9 cellular contexts compared by ENCODE assay signal in genomic region chr10:112792487-112793196, GRCh38.
DNase-seq lines count a peak whose midpoint lies in the region; ATAC-seq, FAIRE-seq and TF ChIP-seq lines count a peak whose summit lies in the region.
"Had no signal": no experiment of that assay in that cellular context is flagged by ENCODE, and none has a peak within 500 bp of the region (broad histone marks: within the 10 kb centered on the region; RNA-seq: fewer than 3 reads in every experiment).

No MANE protein-coding gene starts in this region.

- H3K36me3 Mint-ChIP-seq in chondrocyte (ENCODE audit: low read depth): peaks cover 11% of the 10 kb centered on the region

- TF ChIP-seq CTCF in chondrocyte (IDR thresholded peaks at IDR 0.05): no peak
- TF ChIP-seq CTCF in tibial nerve (IDR thresholded peaks at IDR 0.05): no peak
- no peak for TF ChIP-seq CTCF in D721Med (IDR thresholded peaks at IDR 0.05; ENCODE audit: insufficient read depth, missing control alignments)

- no peaks in the 10 kb centered on the region for H3K27me3 ChIP-seq in tibial nerve

- H3K9me3 ChIP-seq in tibial nerve: peaks cover 0 to 15% (median 0%) of the 10 kb centered on the region in 4 donors

- peaks cover 16% of the 10 kb centered on the region for H3K4me1 Mint-ChIP-seq in chondrocyte (ENCODE audit: low read depth)

- no peak for TF ChIP-seq POLR2A in tibial nerve (IDR thresholded peaks at IDR 0.05)

- peaks cover 14% of the 10 kb centered on the region for H3K9me3 Mint-ChIP-seq in chondrocyte (ENCODE audit: low read depth)

- no peak for FAIRE-seq in D721Med (lab: Jason Lieb, UNC)

- peak overlapping the region; percentile 17 for H3K4me3 Mint-ChIP-seq in chondrocyte (ENCODE audit: unreplicated experiment)

- peak in 1 of 2 donors; percentile 50 for TF ChIP-seq EP300 in tibial nerve (IDR thresholded peaks at IDR 0.05)

- H3K4me3 ChIP-seq in tibial nerve: no peak overlapping the region

- 64 to 67% methylated on average over 14 of the region's 14 CpGs for WGBS in tibial nerve, 2 donors

- H3K27ac Mint-ChIP-seq in chondrocyte (ENCODE audit: unreplicated experiment): peak overlapping the region; percentile 73

- peaks cover 0 to 9% (median 4%) of the 10 kb centered on the region in 4 donors for H3K4me1 ChIP-seq in tibial nerve

- H3K27me3 Mint-ChIP-seq in chondrocyte (ENCODE audit: low read depth): no peaks in the 10 kb centered on the region

- DNase-seq in NCI-H1436 (lab: John Stamatoyannopoulos, UW) (peak; percentile 89), chondrocyte (ENCODE audit: low spot score) (no peak), left lobe of liver (ENCODE audit: low spot score) (no peak), tibial nerve (ENCODE audit: low spot score in 2 of 2) (peak in 1 of 2 donors; percentile 49), D721Med (ENCODE audit: insufficient read length, low spot score) (no peak)
- DNase-seq in stimulated activated CD4-positive, alpha-beta T cell treated with anti-CD3 and anti-CD28 coated beads, Interleukin-2, amount 100 ng/mL, for 48 hours: no peak
- DNase-seq: cortex of kidney, T-helper 9 cell had no signal

- H3K36me3 ChIP-seq in tibial nerve: no peaks in the 10 kb centered on the region

- ATAC-seq in left lobe of liver (peak; percentile 19), GM21737 (IDR thresholded peaks at IDR 0.05; ENCODE audit: unreplicated experiment) (no peak)

- peak overlapping the region in 3 of 4 donors; percentile 4 to 63 (median 13) for H3K27ac ChIP-seq in tibial nerve
